Comparison of ENCODE assay signal across 15 cellular contexts in genomic region chr4:169330095-169330494, GRCh38. TPM values are rescaled to one million over a fixed set of nuclear protein-coding genes. Genes with fewer than 3 reads are reported as not detected.
DNase-seq lines count a peak whose midpoint lies in the region; ATAC-seq and TF ChIP-seq lines count a peak whose summit lies in the region.
"Had no signal": no experiment of that assay in that cellular context is flagged by ENCODE, and none has a peak within 500 bp of the region (broad histone marks: within the 10 kb centered on the region; RNA-seq: fewer than 3 reads in every experiment).

No MANE protein-coding gene starts in this region.

- DNase-seq in GM23338 (ENCODE audit: low spot score) (no peak), endodermal cell (no peak), neural crest cell (ENCODE audit: low read depth, low spot score) (no peak)
- DNase-seq in naive thymus-derived CD8-positive, alpha-beta T cell: no peak
- DNase-seq in activated CD4-positive, CD25-positive, alpha-beta regulatory T cell (lab: John Stamatoyannopoulos, UW): no peak
- no peak for DNase-seq in stimulated activated CD4-positive, alpha-beta T cell treated with anti-CD3 and anti-CD28 coated beads, Interleukin-12 subunit alpha, Interleukin-12 subunit beta, amount 100 ng/mL, for 4 hours
- DNase-seq: CD8-positive, alpha-beta T cell; DMS 273 treated with DMSO at 0.1 percent for 48 hours; GOT3; H7; HFFc6 had no signal

- H3K27me3 Mint-ChIP-seq in GM23338 (ENCODE audit: insufficient read depth, low read depth, poor library complexity) (peaks cover 10% of the 10 kb centered on the region), endodermal cell (ENCODE audit: insufficient read depth) (no peaks in the 10 kb centered on the region), neural crest cell (ENCODE audit: low read depth) (no peaks in the 10 kb centered on the region)
- peaks cover 0 to 13% (median 4%) of the 10 kb centered on the region in 5 donors for H3K27me3 Mint-ChIP-seq in naive thymus-derived CD8-positive, alpha-beta T cell
- H3K27me3 Mint-ChIP-seq: B cell had no signal

- no peak overlapping the region for H3K9ac ChIP-seq in endodermal cell (ENCODE audit: extremely low read depth, low read length, poor library complexity, severe bottlenecking)
- H3K9ac ChIP-seq: BLaER1 treated with 17β-estradiol and CSF1 and Interleukin-3, amounts not matched to agents 10 nM and 100 nM had no signal

- peaks cover 5% of the 10 kb centered on the region; the same call in 1 of the 2 replicates for H3K9me2 ChIP-seq in GM23338 (ENCODE audit: insufficient read depth)

- H3K9me3 ChIP-seq in endodermal cell (ENCODE audit: control insufficient read depth, low read length): peaks cover 63% of the 10 kb centered on the region

- no peaks in the 10 kb centered on the region for H3F3A ChIP-seq in GM23338 (replicated peaks; ENCODE audit: low read depth)

- H3K36me3 ChIP-seq in GM23338 (ENCODE audit: insufficient read depth) (no peaks in the 10 kb centered on the region), endodermal cell (ENCODE audit: control insufficient read depth, insufficient read depth, low read length) (no peaks in the 10 kb centered on the region)
- H3K36me3 ChIP-seq: BLaER1 treated with 17β-estradiol and CSF1 and Interleukin-3, amounts not matched to agents 10 nM and 100 nM had no signal

- TF ChIP-seq CTCF in GM23338 (conservative IDR thresholded peaks at IDR 0.05; ENCODE audit: low read depth in 2 of 2): no peak
- TF ChIP-seq CTCF in endodermal cell (conservative IDR thresholded peaks at IDR 0.05): no peak
- no peak for TF ChIP-seq CTCF in neural crest cell (conservative IDR thresholded peaks at IDR 0.05)

- H3K9me3 Mint-ChIP-seq in GM23338: peaks cover 7% of the 10 kb centered on the region; the same call in 2 of the 3 replicates
- peaks cover 73% of the 10 kb centered on the region for H3K9me3 Mint-ChIP-seq in endodermal cell
- peaks cover 13% of the 10 kb centered on the region for H3K9me3 Mint-ChIP-seq in neural crest cell
- peaks cover 0 to 2% (median 0%) of the 10 kb centered on the region in 9 donors for H3K9me3 Mint-ChIP-seq in naive thymus-derived CD8-positive, alpha-beta T cell
- H3K9me3 Mint-ChIP-seq: CD8-positive, alpha-beta T cell; HFFc6 had no signal

- no peak overlapping the region for H3K4me3 Mint-ChIP-seq in GM23338
- no peak overlapping the region for H3K4me3 Mint-ChIP-seq in endodermal cell
- no peak overlapping the region for H3K4me3 Mint-ChIP-seq in neural crest cell
- no peak overlapping the region for H3K4me3 Mint-ChIP-seq in naive thymus-derived CD8-positive, alpha-beta T cell
- H3K4me3 Mint-ChIP-seq: B cell; CD8-positive, alpha-beta T cell; HFFc6 had no signal

- H3K79me2 ChIP-seq in GM23338 (replicated peaks; ENCODE audit: insufficient read depth): no peaks in the 10 kb centered on the region

- peaks cover 14% of the 10 kb centered on the region for H3K4me1 Mint-ChIP-seq in GM23338
- H3K4me1 Mint-ChIP-seq in endodermal cell: peaks cover 13% of the 10 kb centered on the region
- H3K4me1 Mint-ChIP-seq in neural crest cell: no peaks in the 10 kb centered on the region
- H3K4me1 Mint-ChIP-seq in naive thymus-derived CD8-positive, alpha-beta T cell: peaks cover 0 to 2% (median 0%) of the 10 kb centered on the region in 4 donors
- H3K4me1 Mint-ChIP-seq: B cell had no signal

- H2AFZ ChIP-seq in GM23338: 0 out of 2 replicates have a peak overlapping the region, but pooled peaks have one; percentile 32

- POLR2A ChIA-PET in naive thymus-derived CD8-positive, alpha-beta T cell (lab: Charles Lee): no interaction called here

- 91 to 100% methylated on average over 2 to 6 of the region's 6 CpGs for WGBS in endodermal cell (ENCODE audit: insufficient coverage in 1 of 2, insufficient read length in 1 of 2), 2 experiments

- H3K27ac ChIP-seq in GM23338 (ENCODE audit: low read depth): no peak overlapping the region
- H3K27ac ChIP-seq in endodermal cell (ENCODE audit: low read depth, low read length): no peak overlapping the region
- H3K27ac ChIP-seq: BLaER1 treated with 17β-estradiol and CSF1 and Interleukin-3, amounts not matched to agents 10 nM and 100 nM; HL-60 had no signal

- H3K27me3 ChIP-seq in GM23338 (ENCODE audit: insufficient read depth) (no peaks in the 10 kb centered on the region), endodermal cell (ENCODE audit: control insufficient read depth, insufficient read depth, low read length, poor library complexity, severe bottlenecking) (no peaks in the 10 kb centered on the region)
- H3K27me3 ChIP-seq: BLaER1 treated with 17β-estradiol and CSF1 and Interleukin-3, amounts not matched to agents 10 nM and 100 nM had no signal

- H3K4me3 ChIP-seq in GM23338 (no peak overlapping the region), endodermal cell (ENCODE audit: low read length) (peak overlapping the region; percentile 55)
- H3K4me3 ChIP-seq: BLaER1 treated with 17β-estradiol and CSF1 and Interleukin-3, amounts not matched to agents 10 nM and 100 nM had no signal

- H3K27ac Mint-ChIP-seq in GM23338 (no peak overlapping the region), endodermal cell (no peak overlapping the region), neural crest cell (ENCODE audit: unreplicated experiment) (peak overlapping the region; percentile 79)
- no peak overlapping the region for H3K27ac Mint-ChIP-seq in naive thymus-derived CD8-positive, alpha-beta T cell
- H3K27ac Mint-ChIP-seq: B cell; CD8-positive, alpha-beta T cell; HFFc6 had no signal

- H3K36me3 Mint-ChIP-seq in GM23338 (ENCODE audit: low read depth) (no peaks in the 10 kb centered on the region), endodermal cell (ENCODE audit: low read depth) (peaks cover 27% of the 10 kb centered on the region), neural crest cell (ENCODE audit: low read depth) (peaks cover 9% of the 10 kb centered on the region)
- no peaks in the 10 kb centered on the region for H3K36me3 Mint-ChIP-seq in naive thymus-derived CD8-positive, alpha-beta T cell
- H3K36me3 Mint-ChIP-seq: CD8-positive, alpha-beta T cell had no signal

- H4K20me1 ChIP-seq in GM23338 (replicated peaks; ENCODE audit: insufficient read depth): no peaks in the 10 kb centered on the region
- H4K20me1 ChIP-seq: BLaER1 treated with 17β-estradiol and CSF1 and Interleukin-3, amounts not matched to agents 10 nM and 100 nM had no signal

- no peak overlapping the region for H3K4me2 ChIP-seq in GM23338
- H3K4me2 ChIP-seq: BLaER1 treated with 17β-estradiol and CSF1 and Interleukin-3, amounts not matched to agents 10 nM and 100 nM had no signal

- no peak for ATAC-seq in GM23338
- ATAC-seq in naive thymus-derived CD8-positive, alpha-beta T cell: no peak
- ATAC-seq: CD8-positive, alpha-beta T cell; HCT116 had no signal

- H3K4me1 ChIP-seq in GM23338 (ENCODE audit: insufficient read depth) (0 out of 2 replicates have a peak, but pooled peaks cover 4% of the 10 kb centered on the region), endodermal cell (ENCODE audit: control insufficient read depth, insufficient read depth, low read length) (no peaks in the 10 kb centered on the region)

RNA-seq across cellular contexts. Expression of gene SH3RF1, which starts 59.3 kb away (rescaled TPM):
- 12.4 and 22.9 TPM in 2 replicates for total RNA-seq in GM23338 (2014; rRNA removed; shearing (Covaris generic))
- polyA plus RNA-seq in GM23338 (2016; fragmentation: Nextera tagmentation; extraction: Ambion mirVana): 6.2 and 7.8 TPM in 2 replicates
- total RNA-seq in endodermal cell: 10 to 100 TPM; 37.6 to 68.8 TPM
- polyA plus RNA-seq in endodermal cell (2013, experiment 1 of 2): 17.6 TPM
- 16.1 TPM for polyA plus RNA-seq in endodermal cell (2013, experiment 2 of 2)
- 18.6 and 21.2 TPM in 2 replicates for total RNA-seq in neural crest cell
- under 1 TPM in 1 of 2 experiments, not detected in 1; 0.16 TPM for total RNA-seq in naive thymus-derived CD8-positive, alpha-beta T cell
- not detected for polyA plus RNA-seq in naive thymus-derived CD8-positive, alpha-beta T cell
- total RNA-seq: CD8-positive, alpha-beta T cell had no signal

Comparison
In these comparisons a context has a peak if more than half of its experiments do, and no peak if none do; other contexts are left out.
1. RNA of gene SH3RF1, which starts 59.3 kb away (total RNA-seq): 37.6 to 68.8 TPM in endodermal cell, 18.6 to 21.2 TPM in neural crest cell and 12.4 to 22.9 TPM in GM23338; 0.16 TPM in naive thymus-derived CD8-positive, alpha-beta T cell; every median in the first group is over 10 times any median in the second.